In the genomic region with DNA sequence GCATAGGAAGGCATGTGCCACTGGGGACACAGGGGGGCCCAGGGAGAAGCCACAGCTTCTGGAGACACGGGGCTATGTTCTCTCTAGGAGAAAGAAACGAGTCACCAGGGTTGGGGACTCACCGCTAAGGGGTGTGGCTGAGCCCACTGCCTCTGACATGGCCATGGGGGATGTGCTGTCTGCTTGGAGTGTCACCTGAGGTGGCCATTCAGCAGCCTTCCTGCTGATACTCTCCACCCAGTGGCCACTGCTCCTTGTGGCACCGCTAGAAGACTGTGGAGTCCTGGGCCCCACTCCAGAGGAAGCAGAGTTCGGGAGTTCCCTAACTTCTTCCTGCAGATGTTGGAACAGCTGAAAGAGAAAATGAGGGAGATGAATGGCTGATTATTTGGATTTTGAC, we compare ENCODE assay signal across 13 cellular contexts.
"Had no signal": no experiment of that assay in that cellular context is flagged by ENCODE, and none has a peak within 500 bp of the region (broad histone marks: within the 10 kb centered on the region; RNA-seq: fewer than 3 reads in every experiment).

No MANE protein-coding gene starts in this region.

- ATAC-seq: activated CD8-positive, alpha-beta memory T cell treated with anti-CD3 and anti-CD28 coated beads, Interleukin-2, amount 10 ng/mL, durations not matched to agents 7 days and 5 days; heart right ventricle; left ventricle myocardium superior; psoas muscle had no signal

- H3K4me3 Mint-ChIP-seq: activated CD4-positive, alpha-beta T cell treated with anti-CD3 and anti-CD28 coated beads, Interleukin-2, amount 10 ng/mL, durations not matched to agents 7 days and 5 days; activated CD8-positive, alpha-beta memory T cell treated with anti-CD3 and anti-CD28 coated beads, Interleukin-2, amount 10 ng/mL, durations not matched to agents 7 days and 5 days; activated naive CD8-positive, alpha-beta T cell treated with anti-CD3 and anti-CD28 coated beads, Interleukin-2, amount 10 ng/mL, durations not matched to agents 7 days and 5 days; activated T-cell treated with anti-CD3 and anti-CD28 coated beads, Interleukin-2, amount 50 U/mL, for 24 hours; nephron progenitor cell had no signal

- DNase-seq: activated CD4-positive, alpha-beta T cell treated with anti-CD3 and anti-CD28 coated beads, Interleukin-2, amount 10 ng/mL, durations not matched to agents 7 days and 5 days; activated CD8-positive, alpha-beta memory T cell treated with anti-CD3 and anti-CD28 coated beads, Interleukin-2, amount 10 ng/mL, durations not matched to agents 7 days and 5 days; activated effector memory CD4-positive, alpha-beta T cell treated with Interleukin-2 at 50 U/mL for 16 hours; activated naive CD8-positive, alpha-beta T cell treated with anti-CD3 and anti-CD28 coated beads, Interleukin-2, amount 10 ng/mL, durations not matched to agents 7 days and 5 days; activated T-cell treated with anti-CD3 and anti-CD28 coated beads, Interleukin-2, amount 50 U/mL, for 24 hours; dorsolateral prefrontal cortex; heart right ventricle; left ventricle myocardium superior; nephron progenitor cell; psoas muscle; stimulated activated CD4-positive, alpha-beta T cell treated with anti-CD3 and anti-CD28 coated beads, Interleukin-12 subunit alpha, Interleukin-12 subunit beta, amount 100 ng/mL, for 4 hours; stimulated activated CD4-positive, alpha-beta T cell treated with anti-CD3 and anti-CD28 coated beads, Interleukin-2, amount 100 ng/mL, for 48 hours; stomach had no signal

- H3K36me3 Mint-ChIP-seq: activated CD8-positive, alpha-beta memory T cell treated with anti-CD3 and anti-CD28 coated beads, Interleukin-2, amount 10 ng/mL, durations not matched to agents 7 days and 5 days had no signal

- H3K27ac Mint-ChIP-seq: activated CD4-positive, alpha-beta T cell treated with anti-CD3 and anti-CD28 coated beads, Interleukin-2, amount 10 ng/mL, durations not matched to agents 7 days and 5 days; activated CD8-positive, alpha-beta memory T cell treated with anti-CD3 and anti-CD28 coated beads, Interleukin-2, amount 10 ng/mL, durations not matched to agents 7 days and 5 days; activated naive CD8-positive, alpha-beta T cell treated with anti-CD3 and anti-CD28 coated beads, Interleukin-2, amount 10 ng/mL, durations not matched to agents 7 days and 5 days; nephron progenitor cell had no signal
